ENCODE assay signal across 26 cellular contexts in the genomic region with DNA sequence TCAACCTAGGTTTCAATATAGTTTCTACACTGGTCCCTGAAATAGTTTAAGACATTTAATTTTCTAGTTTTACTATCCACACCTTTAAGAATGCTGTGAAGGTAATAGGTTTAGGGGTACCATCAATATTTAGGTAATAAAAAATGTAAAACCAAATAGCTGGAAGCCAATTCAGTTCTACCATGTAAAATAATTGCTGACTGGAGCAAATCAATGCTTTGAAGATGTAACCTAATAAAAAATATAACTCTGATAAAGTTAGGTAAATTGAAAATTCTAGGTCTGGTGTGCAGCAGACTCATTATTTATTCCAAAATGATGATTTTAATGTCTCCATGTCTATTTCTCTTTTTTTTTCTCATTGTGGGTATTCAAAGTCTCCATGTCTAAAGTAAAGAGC. TPM values are rescaled to one million over a fixed set of nuclear protein-coding genes. Genes with fewer than 3 reads are reported as not detected.
A peak's percentile ranks its signal among the peaks of the same experiment; 100 is the strongest.
DNase-seq lines count a peak whose midpoint lies in the region; ATAC-seq, FAIRE-seq and TF ChIP-seq lines count a peak whose summit lies in the region.
"Had no signal": no experiment of that assay in that cellular context is flagged by ENCODE, and none has a peak within 500 bp of the region (broad histone marks: within the 10 kb centered on the region; RNA-seq: fewer than 3 reads in every experiment).

No MANE protein-coding gene starts in this region.

- H3K18ac ChIP-seq in IMR-90 (ENCODE audit: low read depth, low read length): no peak overlapping the region

- in situ Hi-C loops in HepG2 (cut with HindIII; ENCODE audit: extremely low pct_ligation_motif_present, low pct_unique_long_range_greater_than_20kb): loop anchor here (25.0 kb wide), 1 partner anchor 803 kb away; no protein-coding TSS in a partner anchor
- in situ Hi-C loops in IMR-90 (cut with MboI; ENCODE audit: low sequenced_read_pairs): no loop called here

- intact Hi-C loops in HepG2 (cut with micrococcal nuclease; ENCODE audit: unreplicated experiment) (no loop called here), right lobe of liver (cut with DNase I) (no loop called here), IMR-90 (cut with micrococcal nuclease) (no loop called here), esophagus muscularis mucosa (cut with DNase I) (no loop called here)

- H2AK9ac ChIP-seq in IMR-90 (replicated peaks; ENCODE audit: low read depth, low read length, poor library complexity): no peak overlapping the region

- peaks cover 13% of the 10 kb centered on the region for H3K4me1 ChIP-seq in HepG2 (ENCODE audit: insufficient read depth, low read length)
- H3K4me1 ChIP-seq in right lobe of liver: no peaks in the 10 kb centered on the region
- H3K4me1 ChIP-seq in IMR-90 (ENCODE audit: control insufficient read depth, insufficient read depth, low read length): peaks cover 12% of the 10 kb centered on the region; the same call in 1 of the 2 replicates
- peaks cover 16% of the 10 kb centered on the region for H3K4me1 ChIP-seq in hepatocyte (ENCODE audit: insufficient read depth)
- peaks cover 0 to 18% (median 15%) of the 10 kb centered on the region in 5 donors for H3K4me1 ChIP-seq in subcutaneous abdominal adipose tissue (ENCODE audit: control insufficient read depth in 5 of 5, insufficient read depth in 5 of 5, low read length in 5 of 5)
- H3K4me1 ChIP-seq in esophagus muscularis mucosa: no peaks in the 10 kb centered on the region
- H3K4me1 ChIP-seq: BE2C, BLaER1 had no signal

- no peak overlapping the region for H4K5ac ChIP-seq in IMR-90 (ENCODE audit: low read depth, low read length)

- TF ChIP-seq RAD21 in HepG2 (CRISPR knock-in tag; IDR thresholded peaks at IDR 0.05) (no peak), IMR-90 (IDR thresholded peaks at IDR 0.05; ENCODE audit: low read length) (no peak)

- no peak overlapping the region for H2BK20ac ChIP-seq in IMR-90 (ENCODE audit: low read depth, low read length)

- H3K9me1 ChIP-seq in IMR-90 (ENCODE audit: insufficient read depth, low read length): peaks cover 12% of the 10 kb centered on the region; the same call in 1 of the 2 replicates

- no peak overlapping the region for H3K27ac ChIP-seq in HepG2 (ENCODE audit: extremely low read length, insufficient read depth, low read length)
- H3K27ac ChIP-seq in right lobe of liver: no peak overlapping the region
- no peak overlapping the region for H3K27ac ChIP-seq in IMR-90 (ENCODE audit: insufficient read depth, low read length)
- H3K27ac ChIP-seq in hepatocyte: peak overlapping the region; percentile 85
- H3K27ac ChIP-seq in subcutaneous abdominal adipose tissue (ENCODE audit: low read depth, low read length): peak overlapping the region; percentile 4
- no peak overlapping the region for H3K27ac ChIP-seq in esophagus muscularis mucosa (replicated peaks in 1 of 4)
- H3K27ac ChIP-seq: 22Rv1, BLaER1 had no signal

- no peak for FAIRE-seq in HepG2 (lab: Jason Lieb, UNC)
- FAIRE-seq: D721Med, G401.6, GM12891, GM19239 had no signal

- H3K56ac ChIP-seq in IMR-90 (ENCODE audit: extremely low read depth, insufficient read depth, low read length): no peak overlapping the region

- H2BK15ac ChIP-seq in IMR-90 (ENCODE audit: low read depth, low read length): no peak overlapping the region

- no peak overlapping the region for H4K8ac ChIP-seq in IMR-90 (ENCODE audit: low read depth in 2 of 2, low read length in 2 of 2)

- H2AFZ ChIP-seq in HepG2 (ENCODE audit: low read length): no peak overlapping the region
- no peak overlapping the region for H2AFZ ChIP-seq in IMR-90 (replicated peaks; ENCODE audit: low read length, poor library complexity)
- H2AFZ ChIP-seq in hepatocyte: no peak overlapping the region

- peaks cover 14 to 56% of the 10 kb centered on the region in 2 experiments; a peak in 3 of 4 replicates for H3K79me1 ChIP-seq in IMR-90 (ENCODE audit: low read depth in 1 of 2, low read length in 2 of 2)

- H3K27me3 ChIP-seq in HepG2 (ENCODE audit: control insufficient read depth in 1 of 2, insufficient read depth in 2 of 2, low read length in 2 of 2): no peaks in the 10 kb centered on the region
- H3K27me3 ChIP-seq in right lobe of liver: no peaks in the 10 kb centered on the region
- no peaks in the 10 kb centered on the region for H3K27me3 ChIP-seq in IMR-90 (ENCODE audit: control insufficient read depth, insufficient read depth, low read length)
- H3K27me3 ChIP-seq in hepatocyte: no peaks in the 10 kb centered on the region
- no peaks in the 10 kb centered on the region for H3K27me3 ChIP-seq in subcutaneous abdominal adipose tissue (ENCODE audit: control insufficient read depth in 5 of 5, insufficient read depth in 4 of 5, low read length in 5 of 5)
- H3K27me3 ChIP-seq in esophagus muscularis mucosa: no peaks in the 10 kb centered on the region
- H3K27me3 ChIP-seq: BE2C, BLaER1 had no signal

- H3K4me3 ChIP-seq in HepG2 (replicated peaks in 1 of 3; ENCODE audit: insufficient read depth in 1 of 3, low read depth in 2 of 3, low read length in 3 of 3): no peak overlapping the region
- no peak overlapping the region for H3K4me3 ChIP-seq in right lobe of liver
- H3K4me3 ChIP-seq in IMR-90 (ENCODE audit: insufficient read depth, low read depth, low read length): no peak overlapping the region
- no peak overlapping the region for H3K4me3 ChIP-seq in hepatocyte
- H3K4me3 ChIP-seq in subcutaneous abdominal adipose tissue (ENCODE audit: low read depth in 1 of 5, low read length in 5 of 5): no peak overlapping the region
- no peak overlapping the region for H3K4me3 ChIP-seq in esophagus muscularis mucosa
- H3K4me3 ChIP-seq: BLaER1 had no signal

- no peaks in the 10 kb centered on the region for H4K20me1 ChIP-seq in HepG2 (ENCODE audit: insufficient read depth, low read length)
- H4K20me1 ChIP-seq in IMR-90 (ENCODE audit: insufficient read depth, low read length): no peaks in the 10 kb centered on the region; the same call in 1 of the 2 replicates
- no peaks in the 10 kb centered on the region for H4K20me1 ChIP-seq in hepatocyte (ENCODE audit: insufficient read depth, poor library complexity, severe bottlenecking)
- H4K20me1 ChIP-seq: BLaER1 had no signal

- TF ChIP-seq EP300 in HepG2 (IDR thresholded peaks at IDR 0.05; ENCODE audit: low read depth in 2 of 2, low read length in 2 of 2) (no peak), HepG2 (CRISPR knock-in tag; IDR thresholded peaks at IDR 0.05; ENCODE audit: borderline replicate concordance) (no peak), esophagus muscularis mucosa (IDR thresholded peaks at IDR 0.05) (no peak)

- dilution Hi-C loops in IMR-90 (cut with HindIII; ENCODE audit: low sequenced_read_pairs, unreplicated experiment): no loop called here

- no peak overlapping the region for H3K14ac ChIP-seq in IMR-90 (replicated peaks; ENCODE audit: low read depth, low read length)

- no peaks in the 10 kb centered on the region for H3K9me2 ChIP-seq in hepatocyte (replicated peaks; ENCODE audit: insufficient read depth)

- DNase-seq in HepG2 (ENCODE audit: low spot score) (no peak), right lobe of liver (no peak), IMR-90 (no peak), hepatocyte (ENCODE audit: low spot score) (no peak), esophagus muscularis mucosa (ENCODE audit: extremely low spot score) (no peak), HK-2 (ENCODE audit: unreplicated experiment) (no peak)
- DNase-seq: ACHN; BE2C; C1 segment of cervical spinal cord; Calu3; CD4-positive, alpha-beta memory T cell; CD4-positive, CD25-positive, alpha-beta regulatory T cell; CD8-positive, alpha-beta memory T cell; COR-L47; DMS79 treated with DMSO at 0.1 percent for 48 hours; GF-D8 had no signal

- H2BK120ac ChIP-seq in IMR-90 (ENCODE audit: low read depth, low read length): no peak overlapping the region

- H3K36me3 ChIP-seq in HepG2 (replicated peaks in 1 of 2; ENCODE audit: control insufficient read depth in 1 of 2, insufficient read depth in 2 of 2, low read length in 2 of 2) (no peaks in the 10 kb centered on the region), right lobe of liver (no peaks in the 10 kb centered on the region), IMR-90 (ENCODE audit: control insufficient read depth, insufficient read depth, low read length) (no peaks in the 10 kb centered on the region), hepatocyte (replicated peaks; ENCODE audit: insufficient read depth, low read depth) (no peaks in the 10 kb centered on the region), subcutaneous abdominal adipose tissue (ENCODE audit: control insufficient read depth in 5 of 5, insufficient read depth in 5 of 5, low read length in 5 of 5) (no peaks in the 10 kb centered on the region), esophagus muscularis mucosa (no peaks in the 10 kb centered on the region)
- H3K36me3 ChIP-seq: BE2C, BLaER1 had no signal

- H2BK5ac ChIP-seq in IMR-90 (ENCODE audit: low read depth, low read length, poor library complexity, severe bottlenecking): no peak overlapping the region

- H3K9me3 ChIP-seq in HepG2 (ENCODE audit: low read length) (no peaks in the 10 kb centered on the region), right lobe of liver (no peaks in the 10 kb centered on the region), IMR-90 (ENCODE audit: control insufficient read depth, insufficient read depth, low read length) (no peaks in the 10 kb centered on the region), hepatocyte (ENCODE audit: low read depth) (no peaks in the 10 kb centered on the region), subcutaneous abdominal adipose tissue (ENCODE audit: control insufficient read depth in 5 of 5, low read length in 5 of 5) (no peaks in the 10 kb centered on the region), esophagus muscularis mucosa (no peaks in the 10 kb centered on the region)
- H3K9me3 ChIP-seq: BE2C, BLaER1 had no signal

- H3K79me2 ChIP-seq in HepG2 (ENCODE audit: insufficient read depth, low read length) (no peaks in the 10 kb centered on the region), hepatocyte (no peaks in the 10 kb centered on the region)

- no peak overlapping the region for H3K9ac ChIP-seq in HepG2 (ENCODE audit: insufficient read depth, low read depth, low read length)
- no peak overlapping the region for H3K9ac ChIP-seq in IMR-90 (ENCODE audit: low read depth, low read length)
- H3K9ac ChIP-seq in subcutaneous abdominal adipose tissue (ENCODE audit: low read length in 5 of 5): no peak overlapping the region
- H3K9ac ChIP-seq: BLaER1 had no signal

- CTCF ChIA-PET in HepG2 (lab: Yijun Ruan, JAX; ENCODE audit: low intra/inter-chr PET ratio, low total read pairs): no interaction called here
- CTCF ChIA-PET in IMR-90 (lab: Yijun Ruan, JAX): interaction anchor here (0.7 kb wide), 1 partner anchor 26 kb away, joined by 3 read pairs; no protein-coding TSS in a partner anchor

- H2AK5ac ChIP-seq in IMR-90 (ENCODE audit: low read depth, low read length): no peak overlapping the region

- no TSS peak for BruUV-seq in HepG2 (replicated peaks; lab: Mats Ljungman, UMichigan)
- no TSS peak for BruUV-seq in IMR-90 (replicated peaks; lab: Mats Ljungman, UMichigan)

- no peak for TF ChIP-seq CTCF in HepG2 (CRISPR knock-in tag; IDR thresholded peaks at IDR 0.05)
- no peak for TF ChIP-seq CTCF in right lobe of liver (IDR thresholded peaks at IDR 0.05)
- no peak for TF ChIP-seq CTCF in IMR-90 (conservative IDR thresholded peaks at IDR 0.05; ENCODE audit: low read depth, low read length)
- no peak for TF ChIP-seq CTCF in hepatocyte (IDR thresholded peaks at IDR 0.05; ENCODE audit: poor library complexity)
- no peak for TF ChIP-seq CTCF in esophagus muscularis mucosa (IDR thresholded peaks at IDR 0.05)

- H3K23ac ChIP-seq in IMR-90 (ENCODE audit: low read depth, low read length): no peak overlapping the region

- no peak overlapping the region for H4K91ac ChIP-seq in IMR-90 (ENCODE audit: insufficient read depth, low read depth, low read length)

- no peak overlapping the region for H3K4ac ChIP-seq in IMR-90 (ENCODE audit: low read depth, low read length)

- POLR2A ChIA-PET in HepG2 (lab: Yijun Ruan, JAX) (no interaction called here), IMR-90 (lab: Charles Lee; ENCODE audit: unreplicated experiment) (no interaction called here)

- ATAC-seq in HepG2 (no peak), right lobe of liver (no peak), IMR-90 (ENCODE audit: low read depth) (no peak), HG02763 (IDR thresholded peaks at IDR 0.05; ENCODE audit: unreplicated experiment) (no peak)

- TF ChIP-seq POLR2A in HepG2 (IDR thresholded peaks at IDR 0.05; ENCODE audit: insufficient read depth in 1 of 2, low read depth in 2 of 2, low read length in 2 of 2) (no peak), right lobe of liver (IDR thresholded peaks at IDR 0.05) (no peak), IMR-90 (IDR thresholded peaks at IDR 0.05; ENCODE audit: low read depth, low read length) (no peak), esophagus muscularis mucosa (IDR thresholded peaks at IDR 0.05; ENCODE audit: low read depth) (no peak)

- no peak overlapping the region for H3K4me2 ChIP-seq in HepG2 (ENCODE audit: low read depth, low read length)
- H3K4me2 ChIP-seq in IMR-90 (ENCODE audit: low read depth, low read length): no peak overlapping the region
- H3K4me2 ChIP-seq in hepatocyte: no peak overlapping the region
- H3K4me2 ChIP-seq: BLaER1 had no signal

RNA-seq across cellular contexts. Expression of gene CDH6, which starts 21.8 kb away (rescaled TPM):
- total RNA-seq in HepG2 (2016; rRNA removed; fragmentation: Illumina TruSeq; extraction: Trizol) (not detected in 2 replicates), right lobe of liver (1 to 10 TPM in 2 of 6 experiments, under 1 TPM in 4; 0.49 to 1.8 (median 0.74) TPM), IMR-90 (2012; rRNA removed) (211 and 232 TPM in 2 replicates), hepatocyte (34.3 and 36.9 TPM in 2 replicates), esophagus muscularis mucosa (1 to 10 TPM in 3 of 4 donors, under 1 TPM in 1; 0.83 to 5.3 (median 3.9) TPM)
- total RNA-seq in HepG2 (2016; cell fraction: cytosol; rRNA removed; fragmentation: Illumina TruSeq; extraction: Trizol; ENCODE audit: low read depth): not detected in 2 replicates
- not detected in 2 replicates for total RNA-seq in HepG2 (2016; cell fraction: insoluble cytoplasmic fraction; rRNA removed; fragmentation: Illumina TruSeq; extraction: Trizol)
- not detected in 2 replicates for total RNA-seq in HepG2 (2016; cell fraction: membrane; rRNA removed; fragmentation: Illumina TruSeq; extraction: Trizol)
- total RNA-seq in HepG2 (2016; cell fraction: nucleus; rRNA removed; fragmentation: Illumina TruSeq; extraction: Trizol): not detected in 2 replicates
- polyA plus RNA-seq in HepG2 (2011; rRNA removed) (not detected in 2 replicates), IMR-90 (2012; rRNA removed) (69.1 and 72.2 TPM in 2 replicates), hepatocyte (11.6 and 15.0 TPM in 2 replicates)
- 0.04 TPM in 1 of 2 replicates, not detected in the other for polyA plus RNA-seq in HepG2 (2011; cell fraction: cytosol; rRNA removed)
- polyA plus RNA-seq in HepG2 (2011; cell fraction: nucleus; rRNA removed): not detected in 2 replicates
- not detected in 2 replicates for polyA plus RNA-seq in HepG2 (2012)
- not detected in 2 replicates for polyA plus RNA-seq in HepG2 (2016; cell fraction: cytosol; fragmentation: Illumina TruSeq; extraction: Trizol; ENCODE audit: low read depth)
- polyA plus RNA-seq in HepG2 (2016; cell fraction: insoluble cytoplasmic fraction; fragmentation: Illumina TruSeq; extraction: Trizol; ENCODE audit: low read depth): not detected in 2 replicates
- not detected in 2 replicates for polyA plus RNA-seq in HepG2 (2016; cell fraction: membrane; fragmentation: Illumina TruSeq; extraction: Trizol; ENCODE audit: low read depth)
- not detected in 2 replicates for polyA plus RNA-seq in HepG2 (2016; cell fraction: nucleus; fragmentation: Illumina TruSeq; extraction: Trizol; ENCODE audit: insufficient read depth, low read depth)
- polyA minus RNA-seq in HepG2 (2011; rRNA and poly(A)+ RNA removed; ENCODE audit: low replicate concordance): not detected in 2 replicates
- not detected in 2 replicates for polyA minus RNA-seq in HepG2 (2011; cell fraction: cytosol; rRNA and poly(A)+ RNA removed)
- not detected in 2 replicates for polyA minus RNA-seq in HepG2 (2011; cell fraction: nucleus; rRNA and poly(A)+ RNA removed)
- polyA plus RNA-seq in IMR-90 (2012; cell fraction: cytosol; rRNA removed): 21.5 and 33.5 TPM in 2 replicates
- polyA plus RNA-seq in IMR-90 (2012; cell fraction: nucleus; rRNA removed; ENCODE audit: low replicate concordance): 22.6 and 44.0 TPM in 2 replicates
- total RNA-seq: A172; CD4-positive, alpha-beta memory T cell; CD4-positive, CD25-positive, alpha-beta regulatory T cell; CD8-positive, alpha-beta memory T cell had no signal
- polyA plus RNA-seq: CD14-positive monocyte; CD4-positive, alpha-beta memory T cell; CD4-positive, CD25-positive, alpha-beta regulatory T cell; CD8-positive, alpha-beta memory T cell had no signal

Comparison
In these comparisons a context has a peak if more than half of its experiments do, and no peak if none do; other contexts are left out.
1. H3K27ac ChIP-seq: peak in hepatocyte (single experiment) and subcutaneous abdominal adipose tissue (single experiment); none in HepG2 (single experiment), right lobe of liver (0 of 3), IMR-90 (single experiment) and esophagus muscularis mucosa (0 of 4).